Comparison of ENCODE assay signal across 9 cellular contexts in the genomic region with DNA sequence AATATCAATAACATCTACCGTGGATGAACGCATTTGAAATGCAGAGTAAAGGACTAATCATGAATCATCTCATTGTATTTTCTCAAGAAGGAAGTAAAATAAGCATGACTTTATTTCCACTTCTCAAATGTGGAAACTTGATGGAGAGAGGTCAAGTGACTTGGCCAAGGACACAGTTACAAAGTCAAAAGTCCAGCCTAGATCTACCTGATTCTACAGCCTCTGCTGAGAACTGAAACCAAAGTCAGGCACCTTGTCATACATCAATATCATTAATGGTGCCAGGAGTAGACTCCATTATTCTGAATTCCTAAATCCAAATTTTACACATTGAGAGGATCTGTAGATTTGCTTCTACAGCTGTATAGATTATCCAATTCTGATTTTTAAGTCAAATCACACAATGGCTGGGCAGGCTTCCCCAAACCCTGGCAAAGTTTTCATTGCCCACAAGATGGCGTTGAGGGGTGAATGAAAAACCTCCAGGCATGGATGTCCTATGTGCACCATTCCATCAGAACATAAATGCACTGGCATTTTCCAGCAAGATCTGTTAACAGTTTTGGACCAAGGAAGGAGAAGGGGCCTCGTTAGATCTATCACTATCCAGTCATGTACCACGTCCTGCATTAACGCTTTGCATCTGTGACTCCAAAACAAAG.
DNase-seq lines count a peak whose midpoint lies in the region; ATAC-seq and TF ChIP-seq lines count a peak whose summit lies in the region.
"Had no signal": no experiment of that assay in that cellular context is flagged by ENCODE, and none has a peak within 500 bp of the region (broad histone marks: within the 10 kb centered on the region; RNA-seq: fewer than 3 reads in every experiment).

No MANE protein-coding gene starts in this region.

- intact Hi-C loops in thyroid gland (cut with DNase I), result no loop called here

- ATAC-seq in SK-N-SH treated with all-trans-retinoic acid at 6 μM for 48 hours, result peak; percentile 45; the same call in 2 of the 3 replicates
- ATAC-seq in GM19023 (IDR thresholded peaks at IDR 0.05; ENCODE audit: unreplicated experiment), result no peak
- ATAC-seq in HG03457 (IDR thresholded peaks at IDR 0.05; ENCODE audit: unreplicated experiment), result no peak
- ATAC-seq in HG03378 (IDR thresholded peaks at IDR 0.05; ENCODE audit: unreplicated experiment), result no peak

- TF ChIP-seq CTCF in cardiac muscle cell (IDR thresholded peaks at IDR 0.05; ENCODE audit: low read depth, low read length) (peak; percentile 63), thyroid gland (IDR thresholded peaks at IDR 0.05) (peak in 3 of 6 experiments; percentile 43 to 53 (median 49))

- H3K27me3 ChIP-seq in cardiac muscle cell, result peaks cover 7% of the 10 kb centered on the region
- H3K27me3 ChIP-seq in thyroid gland, result no peaks in the 10 kb centered on the region

- H3K27ac ChIP-seq in cardiac muscle cell (no peak overlapping the region), thyroid gland (no peak overlapping the region)
- H3K27ac ChIP-seq: skin epidermis had no signal

- no peak overlapping the region for H3K4me3 ChIP-seq in cardiac muscle cell
- no peak overlapping the region for H3K4me3 ChIP-seq in thyroid gland (replicated peaks in 1 of 3)
- H3K4me3 ChIP-seq: skin epidermis had no signal

- 64 to 74% methylated on average over 6 of the region's 6 CpGs for WGBS in thyroid gland, 2 donors

- DNase-seq in NCI-H748 (lab: John Stamatoyannopoulos, UW; ENCODE audit: unreplicated experiment), result peak; percentile 37
- DNase-seq in NCI-H748 treated with DMSO at 0.1 percent for 48 hours (lab: John Stamatoyannopoulos, UW), result no peak
- DNase-seq in cardiac muscle cell (ENCODE audit: low read depth in 1 of 2, low spot score in 1 of 2), result peak; percentile 45 to 61
- DNase-seq in thyroid gland, result peak; percentile 48 to 50

- H3K9me3 ChIP-seq in cardiac muscle cell (ENCODE audit: low read depth), result no peaks in the 10 kb centered on the region
- H3K9me3 ChIP-seq in thyroid gland, result no peaks in the 10 kb centered on the region

- no peaks in the 10 kb centered on the region for H3K36me3 ChIP-seq in cardiac muscle cell
- no peaks in the 10 kb centered on the region for H3K36me3 ChIP-seq in thyroid gland

- no peaks in the 10 kb centered on the region for H3K4me1 ChIP-seq in cardiac muscle cell (ENCODE audit: low read depth)
- no peaks in the 10 kb centered on the region for H3K4me1 ChIP-seq in thyroid gland

- no peak for TF ChIP-seq POLR2A in thyroid gland (IDR thresholded peaks at IDR 0.05)

TF ChIP-seq in SK-N-SH treated with all-trans-retinoic acid at 6 μM for 48 hours, 23 proteins besides CTCF, POLR2A, EP300 and RAD21:
- TF ChIP-seq ZNF565 (CRISPR knock-in tag; conservative IDR thresholded peaks at IDR 0.05; ENCODE audit: low read depth) (no peak), PPARA (CRISPR knock-in tag; IDR thresholded peaks at IDR 0.05; ENCODE audit: borderline replicate concordance) (no peak), ZFP30 (CRISPR knock-in tag; IDR thresholded peaks at IDR 0.05) (no peak), ZNF8 (CRISPR knock-in tag; IDR thresholded peaks at IDR 0.05) (no peak), ISL1 (CRISPR knock-in tag; IDR thresholded peaks at IDR 0.05) (no peak), RARB (CRISPR knock-in tag; IDR thresholded peaks at IDR 0.05) (no peak), SNAI2 (CRISPR knock-in tag; IDR thresholded peaks at IDR 0.05) (no peak), ZFP3 (CRISPR knock-in tag; IDR thresholded peaks at IDR 0.05) (no peak), CSDC2 (CRISPR knock-in tag; IDR thresholded peaks at IDR 0.05) (no peak), BACH2 (CRISPR knock-in tag; IDR thresholded peaks at IDR 0.05; ENCODE audit: borderline replicate concordance) (no peak), ARNTL (CRISPR knock-in tag; IDR thresholded peaks at IDR 0.05; ENCODE audit: borderline replicate concordance, low read depth) (no peak), TOX (CRISPR knock-in tag; IDR thresholded peaks at IDR 0.05; ENCODE audit: borderline replicate concordance) (no peak)
- TF ChIP-seq, protein P1, sequence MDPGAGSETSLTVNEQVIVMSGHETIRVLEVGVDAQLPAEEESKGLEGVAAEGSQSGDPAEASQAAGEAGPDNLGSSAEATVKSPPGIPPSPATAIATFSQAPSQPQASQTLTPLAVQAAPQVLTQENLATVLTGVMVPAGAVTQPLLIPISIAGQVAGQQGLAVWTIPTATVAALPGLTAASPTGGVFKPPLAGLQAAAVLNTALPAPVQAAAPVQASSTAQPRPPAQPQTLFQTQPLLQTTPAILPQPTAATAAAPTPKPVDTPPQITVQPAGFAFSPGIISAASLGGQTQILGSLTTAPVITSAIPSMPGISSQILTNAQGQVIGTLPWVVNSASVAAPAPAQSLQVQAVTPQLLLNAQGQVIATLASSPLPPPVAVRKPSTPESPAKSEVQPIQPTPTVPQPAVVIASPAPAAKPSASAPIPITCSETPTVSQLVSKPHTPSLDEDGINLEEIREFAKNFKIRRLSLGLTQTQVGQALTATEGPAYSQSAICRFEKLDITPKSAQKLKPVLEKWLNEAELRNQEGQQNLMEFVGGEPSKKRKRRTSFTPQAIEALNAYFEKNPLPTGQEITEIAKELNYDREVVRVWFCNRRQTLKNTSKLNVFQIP (CRISPR knock-in tag; IDR thresholded peaks at IDR 0.05; ENCODE audit: borderline replicate concordance, low read depth), result no peak
- TF ChIP-seq, protein P2, sequence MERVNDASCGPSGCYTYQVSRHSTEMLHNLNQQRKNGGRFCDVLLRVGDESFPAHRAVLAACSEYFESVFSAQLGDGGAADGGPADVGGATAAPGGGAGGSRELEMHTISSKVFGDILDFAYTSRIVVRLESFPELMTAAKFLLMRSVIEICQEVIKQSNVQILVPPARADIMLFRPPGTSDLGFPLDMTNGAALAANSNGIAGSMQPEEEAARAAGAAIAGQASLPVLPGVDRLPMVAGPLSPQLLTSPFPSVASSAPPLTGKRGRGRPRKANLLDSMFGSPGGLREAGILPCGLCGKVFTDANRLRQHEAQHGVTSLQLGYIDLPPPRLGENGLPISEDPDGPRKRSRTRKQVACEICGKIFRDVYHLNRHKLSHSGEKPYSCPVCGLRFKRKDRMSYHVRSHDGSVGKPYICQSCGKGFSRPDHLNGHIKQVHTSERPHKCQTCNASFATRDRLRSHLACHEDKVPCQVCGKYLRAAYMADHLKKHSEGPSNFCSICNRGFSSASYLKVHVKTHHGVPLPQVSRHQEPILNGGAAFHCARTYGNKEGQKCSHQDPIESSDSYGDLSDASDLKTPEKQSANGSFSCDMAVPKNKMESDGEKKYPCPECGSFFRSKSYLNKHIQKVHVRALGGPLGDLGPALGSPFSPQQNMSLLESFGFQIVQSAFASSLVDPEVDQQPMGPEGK (CRISPR knock-in tag; IDR thresholded peaks at IDR 0.05; ENCODE audit: borderline replicate concordance), result no peak
- TF ChIP-seq, protein P3, sequence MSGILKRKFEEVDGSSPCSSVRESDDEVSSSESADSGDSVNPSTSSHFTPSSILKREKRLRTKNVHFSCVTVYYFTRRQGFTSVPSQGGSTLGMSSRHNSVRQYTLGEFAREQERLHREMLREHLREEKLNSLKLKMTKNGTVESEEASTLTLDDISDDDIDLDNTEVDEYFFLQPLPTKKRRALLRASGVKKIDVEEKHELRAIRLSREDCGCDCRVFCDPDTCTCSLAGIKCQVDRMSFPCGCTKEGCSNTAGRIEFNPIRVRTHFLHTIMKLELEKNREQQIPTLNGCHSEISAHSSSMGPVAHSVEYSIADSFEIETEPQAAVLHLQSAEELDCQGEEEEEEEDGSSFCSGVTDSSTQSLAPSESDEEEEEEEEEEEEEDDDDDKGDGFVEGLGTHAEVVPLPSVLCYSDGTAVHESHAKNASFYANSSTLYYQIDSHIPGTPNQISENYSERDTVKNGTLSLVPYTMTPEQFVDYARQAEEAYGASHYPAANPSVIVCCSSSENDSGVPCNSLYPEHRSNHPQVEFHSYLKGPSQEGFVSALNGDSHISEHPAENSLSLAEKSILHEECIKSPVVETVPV (CRISPR knock-in tag; IDR thresholded peaks at IDR 0.05), result no peak
- TF ChIP-seq, protein P4, sequence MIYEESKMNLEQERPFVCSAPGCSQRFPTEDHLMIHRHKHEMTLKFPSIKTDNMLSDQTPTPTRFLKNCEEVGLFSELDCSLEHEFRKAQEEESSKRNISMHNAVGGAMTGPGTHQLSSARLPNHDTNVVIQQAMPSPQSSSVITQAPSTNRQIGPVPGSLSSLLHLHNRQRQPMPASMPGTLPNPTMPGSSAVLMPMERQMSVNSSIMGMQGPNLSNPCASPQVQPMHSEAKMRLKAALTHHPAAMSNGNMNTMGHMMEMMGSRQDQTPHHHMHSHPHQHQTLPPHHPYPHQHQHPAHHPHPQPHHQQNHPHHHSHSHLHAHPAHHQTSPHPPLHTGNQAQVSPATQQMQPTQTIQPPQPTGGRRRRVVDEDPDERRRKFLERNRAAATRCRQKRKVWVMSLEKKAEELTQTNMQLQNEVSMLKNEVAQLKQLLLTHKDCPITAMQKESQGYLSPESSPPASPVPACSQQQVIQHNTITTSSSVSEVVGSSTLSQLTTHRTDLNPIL (CRISPR knock-in tag; IDR thresholded peaks at IDR 0.05; ENCODE audit: low read depth), result no peak
TF ChIP-seq in SK-N-SH treated with all-trans-retinoic acid at 6 μM for 48 hours: peak in this region for 0.
